In the genomic region with DNA sequence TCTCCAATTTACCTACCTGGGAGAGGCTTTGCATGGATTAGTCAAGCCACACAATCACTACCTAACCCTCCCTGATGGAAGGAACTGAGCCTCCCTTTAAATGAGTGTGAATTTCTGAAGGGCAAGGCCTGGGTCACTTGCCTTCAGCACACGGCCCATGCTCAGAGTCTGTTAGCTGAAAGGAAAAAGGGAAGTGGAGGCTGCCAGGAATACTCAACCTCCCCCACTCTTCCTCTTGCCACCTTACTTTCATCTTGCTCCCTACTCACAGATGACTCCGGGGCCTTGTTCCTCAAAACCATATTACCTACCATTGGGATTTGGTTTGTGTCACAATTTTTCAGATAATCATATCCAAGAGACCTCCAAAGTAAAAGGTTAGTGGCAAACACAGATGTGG, we compare ENCODE assay signal across 26 cellular contexts.
"Had no signal": no experiment of that assay in that cellular context is flagged by ENCODE, and none has a peak within 500 bp of the region (broad histone marks: within the 10 kb centered on the region; RNA-seq: fewer than 3 reads in every experiment).

No MANE protein-coding gene starts in this region.

- ATAC-seq: activated CD8-positive, alpha-beta memory T cell treated with anti-CD3 and anti-CD28 coated beads, Interleukin-2, amount 10 ng/mL, durations not matched to agents 7 days and 5 days; activated CD8-positive, alpha-beta T cell treated with anti-CD3 and anti-CD28 coated beads for 36 hours; body of pancreas; heart left ventricle; left cardiac atrium; natural killer cell treated with Interleukin-12 subunit alpha and Interleukin-12 subunit beta and Interleukin-15 and Interleukin-18, amount 100 ng/mL, for 72 hours; stimulated activated memory B cell treated with anti-CD40 and anti-IgM and Interleukin-4, amounts not matched to agents 10 μg/mL and 1 μg/mL and 100 μg/mL, for 72 hours had no signal

- H3K4me1 Mint-ChIP-seq: activated CD8-positive, alpha-beta memory T cell treated with anti-CD3 and anti-CD28 coated beads, Interleukin-2, amount 10 ng/mL, durations not matched to agents 7 days and 5 days; activated naive CD4-positive, alpha-beta T cell treated with anti-CD3 and anti-CD28 coated beads, Interleukin-2, amount 50 U/mL, for 24 hours; endodermal cell had no signal

- H3K36me3 Mint-ChIP-seq: activated CD8-positive, alpha-beta memory T cell treated with anti-CD3 and anti-CD28 coated beads, Interleukin-2, amount 10 ng/mL, durations not matched to agents 7 days and 5 days; activated naive CD4-positive, alpha-beta T cell treated with anti-CD3 and anti-CD28 coated beads, Interleukin-2, amount 50 U/mL, for 24 hours; memory B cell; natural killer cell treated with Interleukin-12 subunit alpha and Interleukin-12 subunit beta and Interleukin-15 and Interleukin-18, amount 100 ng/mL, for 72 hours; stimulated activated memory B cell treated with anti-CD40 and anti-IgM and Interleukin-4, amounts not matched to agents 10 μg/mL and 1 μg/mL and 100 μg/mL, for 72 hours had no signal

- H3K4me3 Mint-ChIP-seq: activated CD8-positive, alpha-beta memory T cell treated with anti-CD3 and anti-CD28 coated beads, Interleukin-2, amount 10 ng/mL, durations not matched to agents 7 days and 5 days; activated CD8-positive, alpha-beta T cell treated with anti-CD3 and anti-CD28 coated beads for 36 hours; activated naive CD4-positive, alpha-beta T cell treated with anti-CD3 and anti-CD28 coated beads, Interleukin-2, amount 50 U/mL, for 24 hours; endodermal cell; memory B cell; natural killer cell treated with Interleukin-12 subunit alpha and Interleukin-12 subunit beta and Interleukin-15 and Interleukin-18, amount 100 ng/mL, for 72 hours; stimulated activated memory B cell treated with anti-CD40 and anti-IgM and Interleukin-4, amounts not matched to agents 10 μg/mL and 1 μg/mL and 100 μg/mL, for 72 hours had no signal

- H3K9me3 ChIP-seq: body of pancreas, heart left ventricle, sigmoid colon, stomach, transverse colon, vagina had no signal

- H3K9me3 Mint-ChIP-seq: activated CD8-positive, alpha-beta T cell treated with anti-CD3 and anti-CD28 coated beads for 36 hours; activated naive CD4-positive, alpha-beta T cell treated with anti-CD3 and anti-CD28 coated beads, Interleukin-2, amount 50 U/mL, for 24 hours; endodermal cell; natural killer cell treated with Interleukin-12 subunit alpha and Interleukin-12 subunit beta and Interleukin-15 and Interleukin-18, amount 100 ng/mL, for 72 hours; stimulated activated memory B cell treated with anti-CD40 and anti-IgM and Interleukin-4, amounts not matched to agents 10 μg/mL and 1 μg/mL and 100 μg/mL, for 72 hours had no signal

- H3K27me3 ChIP-seq: body of pancreas, heart left ventricle, sigmoid colon, stomach, transverse colon, vagina had no signal

- H3K27ac Mint-ChIP-seq: activated CD8-positive, alpha-beta memory T cell treated with anti-CD3 and anti-CD28 coated beads, Interleukin-2, amount 10 ng/mL, durations not matched to agents 7 days and 5 days; activated CD8-positive, alpha-beta T cell treated with anti-CD3 and anti-CD28 coated beads for 36 hours; activated naive CD4-positive, alpha-beta T cell treated with anti-CD3 and anti-CD28 coated beads, Interleukin-2, amount 50 U/mL, for 24 hours; endodermal cell; memory B cell; natural killer cell treated with Interleukin-12 subunit alpha and Interleukin-12 subunit beta and Interleukin-15 and Interleukin-18, amount 100 ng/mL, for 72 hours; progenitor cell of endocrine pancreas; stimulated activated memory B cell treated with anti-CD40 and anti-IgM and Interleukin-4, amounts not matched to agents 10 μg/mL and 1 μg/mL and 100 μg/mL, for 72 hours had no signal

- H3K4me2 ChIP-seq: smooth muscle cell had no signal

- H3K36me3 ChIP-seq: cardiac muscle cell, heart left ventricle, sigmoid colon, stomach, transverse colon, vagina had no signal

- DNase-seq: activated CD4-positive, alpha-beta T cell treated with anti-CD3 and anti-CD28 coated beads for 48 hours; activated CD8-positive, alpha-beta memory T cell treated with anti-CD3 and anti-CD28 coated beads, Interleukin-2, amount 10 ng/mL, durations not matched to agents 7 days and 5 days; activated CD8-positive, alpha-beta T cell treated with anti-CD3 and anti-CD28 coated beads for 36 hours; activated effector memory CD4-positive, alpha-beta T cell treated with anti-CD3 and anti-CD28 coated beads, Interleukin-2, amount 50 U/mL, for 16 hours; activated T-cell treated with anti-CD3 and anti-CD28 coated beads for 4 hours; anterior cingulate cortex; body of pancreas; cortex of kidney; endodermal cell; heart left ventricle; islet precursor cell; left cardiac atrium; retina; sigmoid colon; stimulated activated CD4-positive, alpha-beta T cell treated with anti-CD3 and anti-CD28 coated beads, Interleukin-15, amount 100 ng/mL, for 24 hours; stomach; transverse colon had no signal

- H3K27me3 Mint-ChIP-seq: memory B cell had no signal

- H3K4me3 ChIP-seq: body of pancreas, cardiac muscle cell, heart left ventricle, sigmoid colon, smooth muscle cell, stomach, transverse colon, vagina had no signal

- H3K4me1 ChIP-seq: body of pancreas, sigmoid colon, stomach, transverse colon, vagina had no signal

- H3K27ac ChIP-seq: body of pancreas, cardiac muscle cell, epithelial cell of prostate, heart left ventricle, sigmoid colon, stomach, transverse colon, vagina had no signal
